ENCODE assay signal across 8 cellular contexts in genomic region chr11:120303004-120303637, GRCh38. TPM values are rescaled to one million over a fixed set of nuclear protein-coding genes. Genes with fewer than 3 reads are reported as not detected.
DNase-seq lines count a peak whose midpoint lies in the region; ATAC-seq and TF ChIP-seq lines count a peak whose summit lies in the region.

No MANE protein-coding gene starts in this region.

- no peak overlapping the region for H3K27ac Mint-ChIP-seq in naive thymus-derived CD4-positive, alpha-beta T cell

- H3K4me3 ChIP-seq in GM12864 (ENCODE audit: low read depth, low read length) (no peak overlapping the region), esophagus (ENCODE audit: low read depth in 1 of 2, low read length in 2 of 2) (no peak overlapping the region)
- H3K4me3 ChIP-seq in naive thymus-derived CD4-positive, alpha-beta T cell (ENCODE audit: low read length), result no peak overlapping the region

- CTCF ChIA-PET in naive thymus-derived CD4-positive, alpha-beta T cell (lab: Charles Lee), result interaction anchor here (0.6 to 0.7 kb wide), 3 partner anchors 9 to 809 kb away, joined by 3 to 4 read pairs (median 3); no protein-coding TSS in a partner anchor

- H3K4me1 Mint-ChIP-seq in naive thymus-derived CD4-positive, alpha-beta T cell, result peaks cover 0 to 1% (median 0%) of the 10 kb centered on the region in 7 donors

- peak overlapping the region; percentile 41 to 88 for H3K27ac ChIP-seq in esophagus (ENCODE audit: low read depth in 2 of 2, low read length in 1 of 2)
- no peak overlapping the region for H3K27ac ChIP-seq in naive thymus-derived CD4-positive, alpha-beta T cell (ENCODE audit: low read depth, low read length)

- 20 to 24% methylated on average over 3 of the region's 3 CpGs for WGBS in esophagus, 2 donors

- peak; percentile 76 for ATAC-seq in HG03432 (IDR thresholded peaks at IDR 0.05; ENCODE audit: unreplicated experiment)
- peak; percentile 82 for ATAC-seq in naive thymus-derived CD4-positive, alpha-beta T cell

- peak; percentile 93 for TF ChIP-seq CTCF in GM12864 (IDR thresholded peaks at IDR 0.05; ENCODE audit: low read depth, low read length, missing control alignments)

- H3K9me3 Mint-ChIP-seq in naive thymus-derived CD4-positive, alpha-beta T cell, result peaks cover 0 to 1% (median 0%) of the 10 kb centered on the region in 11 donors

- POLR2A ChIA-PET in naive thymus-derived CD4-positive, alpha-beta T cell (lab: Charles Lee), result no interaction called here

- no peaks in the 10 kb centered on the region for H3K27me3 ChIP-seq in esophagus (ENCODE audit: control insufficient read depth in 1 of 2, insufficient read depth in 2 of 2, low read length in 2 of 2)
- no peaks in the 10 kb centered on the region for H3K27me3 ChIP-seq in naive thymus-derived CD4-positive, alpha-beta T cell (ENCODE audit: control insufficient read depth in 2 of 2, insufficient read depth in 2 of 2, low read length in 2 of 2)

- no peaks in the 10 kb centered on the region for H3K36me3 Mint-ChIP-seq in naive thymus-derived CD4-positive, alpha-beta T cell

- no peaks in the 10 kb centered on the region for H3K9me3 ChIP-seq in esophagus (ENCODE audit: control insufficient read depth in 2 of 2, insufficient read depth in 1 of 2, low read depth in 1 of 2, low read length in 1 of 2)
- no peaks in the 10 kb centered on the region for H3K9me3 ChIP-seq in naive thymus-derived CD4-positive, alpha-beta T cell (ENCODE audit: control insufficient read depth in 2 of 3, low read length in 3 of 3)

- intact Hi-C loops in naive thymus-derived CD4-positive, alpha-beta T cell (cut with micrococcal nuclease), result loop anchor here (1.0 to 2.0 kb wide), 3 partner anchors 68 to 131 kb away; no protein-coding TSS in a partner anchor

- H3K36me3 ChIP-seq in esophagus (ENCODE audit: control insufficient read depth in 2 of 2, insufficient read depth in 2 of 2, low read length in 1 of 2), result no peaks in the 10 kb centered on the region
- H3K36me3 ChIP-seq in naive thymus-derived CD4-positive, alpha-beta T cell (ENCODE audit: control insufficient read depth in 2 of 3, insufficient read depth in 3 of 3, low read length in 3 of 3), result no peaks in the 10 kb centered on the region

- peaks cover 4 to 33% of the 10 kb centered on the region in 2 donors for H3K4me1 ChIP-seq in esophagus (ENCODE audit: control insufficient read depth in 2 of 2, insufficient read depth in 2 of 2, low read length in 1 of 2)
- no peaks in the 10 kb centered on the region for H3K4me1 ChIP-seq in naive thymus-derived CD4-positive, alpha-beta T cell (ENCODE audit: control insufficient read depth in 2 of 2, insufficient read depth in 2 of 2, low read length in 2 of 2)

- H3K27me3 Mint-ChIP-seq in naive thymus-derived CD4-positive, alpha-beta T cell, result peaks cover 12 to 38% (median 30%) of the 10 kb centered on the region in 5 donors

- no peak overlapping the region for H3K4me3 Mint-ChIP-seq in naive thymus-derived CD4-positive, alpha-beta T cell

- DNase-seq in GM12864 (ENCODE audit: low read depth), result peak; percentile 50
- peak; percentile 62 for DNase-seq in NOMO-1 treated with DMSO at 0.1 percent for 48 hours (lab: John Stamatoyannopoulos, UW; ENCODE audit: unreplicated experiment)
- DNase-seq in activated CD8-positive, alpha-beta memory T cell treated with anti-CD3 and anti-CD28 coated beads, Interleukin-2, amount 50 U/mL, for 24 hours (ENCODE audit: extremely low read depth), result peak; percentile 2
- peak in 8 of 9 donors; percentile 14 to 69 (median 36) for DNase-seq in naive thymus-derived CD4-positive, alpha-beta T cell
- peak; percentile 55 for DNase-seq in stimulated activated naive CD4-positive, alpha-beta T cell treated with Interleukin-2 at 50 U/mL for 16 hours (lab: John Stamatoyannopoulos, UW)
- DNase-seq in NCI-H748 treated with DMSO at 0.1 percent for 48 hours (lab: John Stamatoyannopoulos, UW), result no peak

RNA-seq across cellular contexts. Expression of gene TLCD5, which starts 22.0 kb away (rescaled TPM):
- polyA plus RNA-seq in esophagus, result under 1 TPM; 0.55 to 0.76 TPM
- total RNA-seq in naive thymus-derived CD4-positive, alpha-beta T cell, result under 1 TPM in 3 of 5 experiments, not detected in 2; 0.11 to 0.48 (median 0.17) TPM
- not detected for polyA plus RNA-seq in naive thymus-derived CD4-positive, alpha-beta T cell

RNA-seq across cellular contexts. Expression of gene ARHGEF12, which starts 33.1 kb away (rescaled TPM):
- polyA plus RNA-seq in esophagus, result 10 to 100 TPM; 15.3 to 17.9 TPM
- total RNA-seq in naive thymus-derived CD4-positive, alpha-beta T cell, result 10 to 100 TPM in 2 of 5 experiments, 1 to 10 TPM in 3; 1.9 to 13.1 (median 3.5) TPM
- under 1 TPM; 0.38 to 0.49 TPM for polyA plus RNA-seq in naive thymus-derived CD4-positive, alpha-beta T cell

Comparison
In these comparisons a context has a peak if more than half of its experiments do, and no peak if none do; other contexts are left out.
1. RNA of gene ARHGEF12, which starts 33.1 kb away (polyA plus RNA-seq): 15.3 to 17.9 TPM in esophagus; 0.38 to 0.49 TPM in naive thymus-derived CD4-positive, alpha-beta T cell; every median in the first group is over 10 times any median in the second.